Comparison of ENCODE assay signal across 16 cellular contexts in genomic region chr6:115717472-115717871, GRCh38.
A peak's percentile ranks its signal among the peaks of the same experiment; 100 is the strongest.
DNase-seq lines count a peak whose midpoint lies in the region; ATAC-seq lines count a peak whose summit lies in the region.
"Had no signal": no experiment of that assay in that cellular context is flagged by ENCODE, and none has a peak within 500 bp of the region (broad histone marks: within the 10 kb centered on the region; RNA-seq: fewer than 3 reads in every experiment).

No MANE protein-coding gene starts in this region.

- H3K36me3 Mint-ChIP-seq in naive thymus-derived CD8-positive, alpha-beta T cell = no peaks in the 10 kb centered on the region
- H3K36me3 Mint-ChIP-seq in activated CD4-positive, alpha-beta T cell treated with anti-CD3 and anti-CD28 coated beads, Interleukin-2, amount 10 ng/mL, durations not matched to agents 7 days and 5 days (ENCODE audit: low read depth) = no peaks in the 10 kb centered on the region

- CTCF ChIA-PET in activated CD4-positive, alpha-beta T cell treated with anti-CD3 and anti-CD28 coated beads, Interleukin-2, amount 10 ng/mL, durations not matched to agents 7 days and 5 days (lab: Charles Lee) = no interaction called here

- no peak overlapping the region for H3K27ac Mint-ChIP-seq in naive thymus-derived CD8-positive, alpha-beta T cell
- no peak overlapping the region for H3K27ac Mint-ChIP-seq in activated CD4-positive, alpha-beta T cell treated with anti-CD3 and anti-CD28 coated beads, Interleukin-2, amount 10 ng/mL, durations not matched to agents 7 days and 5 days

- H3K27me3 Mint-ChIP-seq in naive thymus-derived CD8-positive, alpha-beta T cell = no peaks in the 10 kb centered on the region
- H3K27me3 Mint-ChIP-seq in activated CD4-positive, alpha-beta T cell treated with anti-CD3 and anti-CD28 coated beads, Interleukin-2, amount 10 ng/mL, durations not matched to agents 7 days and 5 days = no peaks in the 10 kb centered on the region

- POLR2A ChIA-PET in naive thymus-derived CD8-positive, alpha-beta T cell (lab: Charles Lee) = no interaction called here
- POLR2A ChIA-PET in activated CD4-positive, alpha-beta T cell treated with anti-CD3 and anti-CD28 coated beads, Interleukin-2, amount 10 ng/mL, durations not matched to agents 7 days and 5 days (lab: Charles Lee) = no interaction called here

- DNase-seq in AG08395 (ENCODE audit: low spot score) (no peak), NCI-H526 treated with DMSO at 0.1 percent for 48 hours (lab: John Stamatoyannopoulos, UW) (no peak)
- no peak for DNase-seq in naive thymus-derived CD8-positive, alpha-beta T cell
- DNase-seq in activated CD4-positive, alpha-beta T cell treated with anti-CD3 and anti-CD28 coated beads, Interleukin-2, amount 10 ng/mL, durations not matched to agents 7 days and 5 days = no peak
- DNase-seq: activated CD4-positive, alpha-beta T cell treated with anti-CD3 and anti-CD28 coated beads, Interleukin-2, amount 50 U/mL, for 48 hours; activated effector memory CD4-positive, alpha-beta T cell treated with anti-CD3 and anti-CD28 coated beads, Interleukin-2, amount 50 U/mL, for 16 hours; NCI-H2227 treated with DMSO at 0.1 percent for 48 hours; posterior cingulate gyrus; stimulated activated CD4-positive, alpha-beta T cell treated with anti-CD3 and anti-CD28 coated beads, Interleukin-15, amount 100 ng/mL, for 24 hours; stimulated activated CD8-positive, alpha-beta memory T cell treated with anti-CD3 and anti-CD28 coated beads, Interleukin-4, amount 100 ng/mL, for 48 hours; T1000; upper lobe of right lung had no signal

- H3K4me1 Mint-ChIP-seq in naive thymus-derived CD8-positive, alpha-beta T cell = no peaks in the 10 kb centered on the region
- H3K4me1 Mint-ChIP-seq in activated CD4-positive, alpha-beta T cell treated with anti-CD3 and anti-CD28 coated beads, Interleukin-2, amount 10 ng/mL, durations not matched to agents 7 days and 5 days = no peaks in the 10 kb centered on the region

- ATAC-seq in GM18502 (IDR thresholded peaks at IDR 0.05; ENCODE audit: poor library complexity, unreplicated experiment) (peak; percentile 52), GM19463 (IDR thresholded peaks at IDR 0.05; ENCODE audit: unreplicated experiment) (peak; percentile 40), HG02884 (IDR thresholded peaks at IDR 0.05; ENCODE audit: unreplicated experiment) (peak; percentile 49), HG03558 (IDR thresholded peaks at IDR 0.05; ENCODE audit: extremely low read depth, unreplicated experiment) (peak; percentile 7)
- ATAC-seq in naive thymus-derived CD8-positive, alpha-beta T cell = no peak
- ATAC-seq: upper lobe of right lung had no signal

- no peak overlapping the region for H3K4me3 Mint-ChIP-seq in naive thymus-derived CD8-positive, alpha-beta T cell
- H3K4me3 Mint-ChIP-seq in activated CD4-positive, alpha-beta T cell treated with anti-CD3 and anti-CD28 coated beads, Interleukin-2, amount 10 ng/mL, durations not matched to agents 7 days and 5 days = no peak overlapping the region

- H3K9me3 Mint-ChIP-seq in naive thymus-derived CD8-positive, alpha-beta T cell = peaks cover 0 to 8% (median 0%) of the 10 kb centered on the region in 9 donors
- no peaks in the 10 kb centered on the region for H3K9me3 Mint-ChIP-seq in activated CD4-positive, alpha-beta T cell treated with anti-CD3 and anti-CD28 coated beads, Interleukin-2, amount 10 ng/mL, durations not matched to agents 7 days and 5 days

Comparison
In these comparisons a context has a peak if more than half of its experiments do, and no peak if none do; other contexts are left out.
1. ATAC-seq: peak in GM18502 (single experiment), GM19463 (single experiment), HG02884 (single experiment) and HG03558 (single experiment); none in naive thymus-derived CD8-positive, alpha-beta T cell (0 of 2).